1 cellular context compared by ENCODE assay signal in genomic region chr1:156499703-156500577, GRCh38.
TF ChIP-seq lines count a peak whose summit lies in the region.

No MANE protein-coding gene starts in this region.

TF ChIP-seq in K562, 482 proteins besides CTCF, POLR2A, EP300 and RAD21 (continued from another document and continues in another):
- peak in 1 of 2 experiments; percentile 58; a peak in 2 of 4 replicates for TF ChIP-seq UBTF (IDR thresholded peaks at IDR 0.05; ENCODE audit: borderline replicate concordance in 1 of 2, low read depth in 2 of 2, low read length in 2 of 2)
- TF ChIP-seq HNRNPUL1 (IDR thresholded peaks at IDR 0.05; ENCODE audit: low read length), result no peak
- TF ChIP-seq ZNF511 (CRISPR knock-in tag; IDR thresholded peaks at IDR 0.05), result 0 out of 2 replicates have a peak, but pooled peaks have one; percentile 60
- TF ChIP-seq CEBPB (tag; IDR thresholded peaks at IDR 0.05), result no peak
- TF ChIP-seq HLTF (IDR thresholded peaks at IDR 0.05), result no peak
- 0 out of 2 replicates have a peak, but pooled peaks have one; percentile 28 for TF ChIP-seq ARID4B (CRISPR knock-in tag; IDR thresholded peaks at IDR 0.05)
- peak; percentile 37; the same call in 1 of the 2 replicates for TF ChIP-seq ZBTB40 (IDR thresholded peaks at IDR 0.05)
- no peak; the same call in 1 of the 2 replicates for TF ChIP-seq ZBTB40 (CRISPR knock-in tag; IDR thresholded peaks at IDR 0.05)
- no peak for TF ChIP-seq KAT2B (IDR thresholded peaks at IDR 0.05; ENCODE audit: low read depth, low read length)
- peak; percentile 11 for TF ChIP-seq TBP (optimal IDR thresholded peaks at IDR 0.05; ENCODE audit: low read depth, low read length)
- TF ChIP-seq ZNF398 (CRISPR knock-in tag; IDR thresholded peaks at IDR 0.05), result no peak
- no peak for TF ChIP-seq NFXL1 (CRISPR knock-in tag; IDR thresholded peaks at IDR 0.05)
- TF ChIP-seq SIN3B (IDR thresholded peaks at IDR 0.05; ENCODE audit: low read depth), result 0 out of 2 replicates have a peak, but pooled peaks have one; percentile 29
- TF ChIP-seq STAT5A (IDR thresholded peaks at IDR 0.05; ENCODE audit: borderline replicate concordance, low read length), result no peak
- 0 out of 2 replicates have a peak, but pooled peaks have one; percentile 36 for TF ChIP-seq ELF2 (CRISPR knock-in tag; IDR thresholded peaks at IDR 0.05)
- no peak for TF ChIP-seq ATF4 (CRISPR knock-in tag; IDR thresholded peaks at IDR 0.05)
- TF ChIP-seq ETS1 (conservative IDR thresholded peaks at IDR 0.05; ENCODE audit: control insufficient read depth, low read depth, low read length), result no peak
- TF ChIP-seq ARID3A (IDR thresholded peaks at IDR 0.05; ENCODE audit: borderline replicate concordance, low read depth, low read length), result no peak
- no peak for TF ChIP-seq CBX8 (IDR thresholded peaks at IDR 0.05; ENCODE audit: borderline replicate concordance, extremely low read depth, low read depth, low read length, poor library complexity, severe bottlenecking)
- peak; percentile 55 for TF ChIP-seq NKRF (IDR thresholded peaks at IDR 0.05; ENCODE audit: borderline replicate concordance)
- 0 out of 4 replicates have a peak, but pooled peaks of 1 of the 2 experiments have one; percentile 45 for TF ChIP-seq MLLT1 (IDR thresholded peaks at IDR 0.05)
